8 cellular contexts compared by ENCODE assay signal in genomic region chr1:231626535-231626950, GRCh38. TPM values are rescaled to one million over a fixed set of nuclear protein-coding genes. Genes with fewer than 3 reads are reported as not detected.
DNase-seq lines count a peak whose midpoint lies in the region; ATAC-seq and TF ChIP-seq lines count a peak whose summit lies in the region.

TSS of gene DISC1 (plus strand) at chr1:231626790. CDS start at chr1:231626868, 78 bp downstream.

- H3K36me3 Mint-ChIP-seq in endothelial cell (ENCODE audit: low read depth, unreplicated experiment) = peaks cover under 1% of the 10 kb centered on the region

- no peaks in the 10 kb centered on the region for H3K36me3 ChIP-seq in mesendoderm (ENCODE audit: control insufficient read depth, insufficient read depth, low read length)

- in situ Hi-C loops in ACHN (cut with HindIII; ENCODE audit: low pct_ligation_motif_present, low pct_unique_long_range_greater_than_20kb, low sequenced_read_pairs) = no loop called here

- peaks cover 3% of the 10 kb centered on the region for H3K4me1 ChIP-seq in mesendoderm (ENCODE audit: control insufficient read depth, low read depth, low read length)

- H3K4ac ChIP-seq in mesendoderm (ENCODE audit: low read depth, low read length) = no peak within 1 kb of the TSS

- H3K4me2 ChIP-seq in mesendoderm (ENCODE audit: low read length) = peak within 1 kb of the TSS; percentile 92

- H3K27ac Mint-ChIP-seq in endothelial cell (ENCODE audit: unreplicated experiment) = peak within 1 kb of the TSS; percentile 37

- H3K79me1 ChIP-seq in mesendoderm (ENCODE audit: low read length) = no peaks in the 10 kb centered on the region

- H3K27ac ChIP-seq in mesendoderm (ENCODE audit: low read depth, low read length) = peak within 1 kb of the TSS; percentile 42

- H3K9me3 Mint-ChIP-seq in endothelial cell (ENCODE audit: unreplicated experiment) = no peaks in the 10 kb centered on the region

- H3K79me2 ChIP-seq in mesendoderm (ENCODE audit: control insufficient read depth, insufficient read depth, low read length) = no peaks in the 10 kb centered on the region

- peak within 1 kb of the TSS; percentile 79 for H3K9ac ChIP-seq in mesendoderm (ENCODE audit: low read length)

- no peaks in the 10 kb centered on the region for H3K27me3 ChIP-seq in mesendoderm (ENCODE audit: insufficient read depth, low read length, poor library complexity)

- H4K8ac ChIP-seq in mesendoderm (ENCODE audit: low read depth, low read length) = no peak within 1 kb of the TSS

- ATAC-seq in GM19043 (IDR thresholded peaks at IDR 0.05; ENCODE audit: low read depth, unreplicated experiment) (peak; percentile 47), HG03565 (IDR thresholded peaks at IDR 0.05; ENCODE audit: unreplicated experiment) (peak; percentile 44)

- no peak for TF ChIP-seq CTCF in endothelial cell (IDR thresholded peaks at IDR 0.05; ENCODE audit: unreplicated experiment)

- peak within 1 kb of the TSS; percentile 92 for H3K56ac ChIP-seq in mesendoderm (ENCODE audit: low read length)

- peak within 1 kb of the TSS; percentile 62 for H3K18ac ChIP-seq in mesendoderm (ENCODE audit: low read length)

- no peak within 1 kb of the TSS for H3K23ac ChIP-seq in mesendoderm (ENCODE audit: low read length)

- DNase-seq in ACHN (peak; percentile 92), NCI-H82 (lab: John Stamatoyannopoulos, UW) (peak; percentile 96), endothelial cell (ENCODE audit: low spot score) (peak; percentile 92), mesendoderm (peak; percentile 96)
- peak; percentile 78 for DNase-seq in activated CD8-positive, alpha-beta memory T cell treated with anti-CD3 and anti-CD28 coated beads, Interleukin-2, amount 50 U/mL, for 48 hours
- DNase-seq in stimulated activated CD8-positive, alpha-beta memory T cell treated with anti-CD3 and anti-CD28 coated beads, Interleukin-12 subunit alpha, Interleukin-12 subunit beta, amount 100 ng/mL, for 4 hours (ENCODE audit: low read depth) = peak; percentile 33

- no peak within 1 kb of the TSS for H2BK15ac ChIP-seq in mesendoderm (replicated peaks; ENCODE audit: low read depth)

- peaks cover 40% of the 10 kb centered on the region for H3K4me1 Mint-ChIP-seq in endothelial cell (ENCODE audit: unreplicated experiment)

- peak within 1 kb of the TSS; percentile 96 for H3K4me3 Mint-ChIP-seq in endothelial cell (ENCODE audit: unreplicated experiment)

- no peak within 1 kb of the TSS for H2BK120ac ChIP-seq in mesendoderm (ENCODE audit: low read depth, low read length)

- no peak within 1 kb of the TSS for H4K5ac ChIP-seq in mesendoderm (ENCODE audit: low read length)

- peak within 1 kb of the TSS; percentile 38 for H2BK5ac ChIP-seq in mesendoderm (ENCODE audit: low read length)

- no CpG with 5 or more reads among the region's 38 CpGs for WGBS in mesendoderm (ENCODE audit: extremely low coverage, insufficient coverage, low lambda C conversion rate)

- H2AK5ac ChIP-seq in mesendoderm (ENCODE audit: low read length) = no peak within 1 kb of the TSS

- H3K4me3 ChIP-seq in mesendoderm (ENCODE audit: low read length) = peak within 1 kb of the TSS; percentile 74

- peaks cover 4% of the 10 kb centered on the region for H3K27me3 Mint-ChIP-seq in endothelial cell (ENCODE audit: unreplicated experiment)

RNA-seq across cellular contexts. Expression of gene DISC1, which starts in this region (rescaled TPM):
- 82.5 TPM for total RNA-seq in endothelial cell (ENCODE audit: unreplicated experiment)
- polyA plus RNA-seq in mesendoderm (2013, experiment 1 of 2) = 1.3 TPM
- polyA plus RNA-seq in mesendoderm (2013, experiment 2 of 2) = 1.2 TPM

Comparison
In these comparisons a context has a peak if more than half of its experiments do, and no peak if none do; other contexts are left out.
1. Peak in every context shown above with its lines: DNase-seq, ATAC-seq, H3K4me3 ChIP-seq and H3K27ac ChIP-seq.
2. DNase-seq: peak in every context shown above with its lines; median percentile 96 in NCI-H82; 96 in mesendoderm; 92 in ACHN; 92 in endothelial cell; 78 in activated CD8-positive, alpha-beta memory T cell treated with anti-CD3 and anti-CD28 coated beads, Interleukin-2, amount 50 U/mL, for 48 hours; 33 in stimulated activated CD8-positive, alpha-beta memory T cell treated with anti-CD3 and anti-CD28 coated beads, Interleukin-12 subunit alpha, Interleukin-12 subunit beta, amount 100 ng/mL, for 4 hours.